8 cellular contexts compared by ENCODE assay signal in the genomic region with DNA sequence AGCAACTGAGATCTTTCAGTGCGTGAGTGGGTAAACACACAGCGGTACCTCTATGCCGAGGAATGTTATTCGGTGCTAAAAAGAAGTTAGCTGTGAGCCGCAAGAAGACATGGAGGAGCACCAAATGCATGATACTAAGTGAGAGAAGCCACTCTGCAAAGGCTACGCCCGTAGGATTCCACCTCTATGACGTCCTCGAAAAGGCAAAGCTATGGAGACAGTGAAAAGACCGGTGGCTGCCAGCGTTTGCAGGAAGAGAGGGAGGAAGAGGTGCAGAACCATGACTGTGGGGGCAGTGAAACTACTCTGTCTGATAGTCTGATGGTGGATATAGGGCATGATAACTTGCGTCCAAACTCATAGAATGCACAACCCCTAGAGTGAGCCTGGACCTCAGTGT. TPM values are rescaled to one million over a fixed set of nuclear protein-coding genes. Genes with fewer than 3 reads are reported as not detected.
"Had no signal": no experiment of that assay in that cellular context is flagged by ENCODE, and none has a peak within 500 bp of the region (broad histone marks: within the 10 kb centered on the region; RNA-seq: fewer than 3 reads in every experiment).

No MANE protein-coding gene starts in this region.

- ATAC-seq: K562 had no signal

- H3K4me3 ChIP-seq: GM23338, K562 had no signal

- DNase-seq: H9, HCEC 1CT, IMR-90, KG1 had no signal

- H3K4me2 ChIP-seq: GM23338 had no signal

RNA-seq across cellular contexts. Expression of a gene that starts 28.7 kb away (rescaled TPM):
- polyA plus RNA-seq: K562 had no signal

RNA-seq across cellular contexts. Expression of a gene that starts 50.5 kb away (rescaled TPM):
- total RNA-seq: GM23338, H4, H9, HT-29, IMR-90, K562 had no signal
- polyA plus RNA-seq: GM23338, IMR-90, K562 had no signal
